In genomic region chr3:15065550-15066007, GRCh38 we compare ENCODE assay signal across 8 cellular contexts. TPM values are rescaled to one million over a fixed set of nuclear protein-coding genes. Genes with fewer than 3 reads are reported as not detected.
DNase-seq lines count a peak whose midpoint lies in the region; ATAC-seq and TF ChIP-seq lines count a peak whose summit lies in the region.

No MANE protein-coding gene starts in this region.

- H3K4me1 ChIP-seq in ectodermal cell (ENCODE audit: control insufficient read depth, insufficient read depth, low read length) (peaks cover 12% of the 10 kb centered on the region), neuron (ENCODE audit: insufficient read depth, low read length) (peaks cover 17% of the 10 kb centered on the region)

- intact Hi-C loops in CD4-positive, alpha-beta T cell (cut with DNase I, micrococcal nuclease) = loop anchor here (1.0 to 10.0 kb wide), 4 partner anchors 33 to 941 kb away; partner anchors contain the start of genes CCDC174 (in 1 of the 2), CHCHD4 (in 1 of the 2) and TMEM43 (in 1 of the 2)

- TF ChIP-seq CTCF in CD4-positive, alpha-beta T cell (IDR thresholded peaks at IDR 0.05) = no peak
- TF ChIP-seq CTCF in NB4 (IDR thresholded peaks at IDR 0.05; ENCODE audit: low read depth, low read length) = no peak

- TF ChIP-seq POLR2A in NB4 (IDR thresholded peaks at IDR 0.05; ENCODE audit: extremely low read depth, insufficient read length) = no peak

- H3K4me3 Mint-ChIP-seq in CD4-positive, alpha-beta T cell = peak overlapping the region; percentile 98

- no peak for ATAC-seq in CD4-positive, alpha-beta T cell (ENCODE audit: poor library complexity)

- POLR2A ChIA-PET in CD4-positive, alpha-beta T cell (lab: Charles Lee) = interaction anchor here (0.6 to 2.8 kb wide), 12 partner anchors 10 to 887 kb away, joined by 3 to 31 read pairs (median 4); partner anchors contain the start of genes CAPN7, CCDC174, LSM3 and NR2C2

- no peak for DNase-seq in CD4-positive, alpha-beta T cell
- DNase-seq in NB4 (ENCODE audit: low read depth) (no peak), KG1 (lab: John Stamatoyannopoulos, UW) (no peak), NCI-H1436 (lab: John Stamatoyannopoulos, UW) (no peak), HPDE6-E6E7 (ENCODE audit: extremely low spot score) (no peak)
- DNase-seq in stimulated activated CD8-positive, alpha-beta memory T cell treated with anti-CD3 and anti-CD28 coated beads, Interleukin-4, amount 100 ng/mL, for 48 hours = no peak

- H3K4me1 Mint-ChIP-seq in CD4-positive, alpha-beta T cell (ENCODE audit: low read depth) = peaks cover 27% of the 10 kb centered on the region

- H3K27ac Mint-ChIP-seq in CD4-positive, alpha-beta T cell = peak overlapping the region; percentile 92

- peak overlapping the region; percentile 93 for H2AFZ ChIP-seq in neuron (ENCODE audit: low read depth, low read length)

- CTCF ChIA-PET in CD4-positive, alpha-beta T cell (lab: Charles Lee) = interaction anchor here (0.7 to 2.1 kb wide), 5 partner anchors 14 to 115 kb away, joined by 3 to 8 read pairs (median 3); no protein-coding TSS in a partner anchor

- H3K4me3 ChIP-seq in NB4 (ENCODE audit: low read depth, low read length) (peak overlapping the region; percentile 52), ectodermal cell (ENCODE audit: insufficient read depth, low read depth, low read length) (peak overlapping the region; percentile 98), neuron (ENCODE audit: low read length) (peak overlapping the region; percentile 61)

- H3K36me3 ChIP-seq in ectodermal cell (ENCODE audit: control insufficient read depth, insufficient read depth, low read length) (no peaks in the 10 kb centered on the region), neuron (ENCODE audit: insufficient read depth, low read length) (peaks cover 7% of the 10 kb centered on the region)

- H3K27me3 Mint-ChIP-seq in CD4-positive, alpha-beta T cell = no peaks in the 10 kb centered on the region

- peaks cover 26% of the 10 kb centered on the region for H3K36me3 Mint-ChIP-seq in CD4-positive, alpha-beta T cell (ENCODE audit: low read depth)

- H3K9me3 ChIP-seq in CD4-positive, alpha-beta T cell (ENCODE audit: control insufficient read depth, low read length) = no peaks in the 10 kb centered on the region
- H3K9me3 ChIP-seq in ectodermal cell (ENCODE audit: control insufficient read depth, low read length) = no peaks in the 10 kb centered on the region
- no peaks in the 10 kb centered on the region for H3K9me3 ChIP-seq in neuron (ENCODE audit: low read length)

- H3K27ac ChIP-seq in CD4-positive, alpha-beta T cell (ENCODE audit: low read depth, low read length) = no peak overlapping the region
- no peak overlapping the region for H3K27ac ChIP-seq in ectodermal cell (ENCODE audit: insufficient read depth, low read depth, low read length, poor library complexity, severe bottlenecking)

- 81 to 83% methylated on average over 16 of the region's 16 CpGs for WGBS in ectodermal cell, 2 experiments

- no peaks in the 10 kb centered on the region for H3K9me3 Mint-ChIP-seq in CD4-positive, alpha-beta T cell

- no peaks in the 10 kb centered on the region for H3K27me3 ChIP-seq in CD4-positive, alpha-beta T cell (ENCODE audit: control insufficient read depth, insufficient read depth, low read length)
- H3K27me3 ChIP-seq in ectodermal cell (ENCODE audit: control insufficient read depth, insufficient read depth, low read length, poor library complexity, severe bottlenecking) = peaks cover 3% of the 10 kb centered on the region
- no peaks in the 10 kb centered on the region for H3K27me3 ChIP-seq in neuron (ENCODE audit: insufficient read depth, low read length)

RNA-seq across cellular contexts. Expression of gene MRPS25, which starts 0.5 kb away (rescaled TPM):
- total RNA-seq in CD4-positive, alpha-beta T cell = 10 to 100 TPM; 59.9 to 60.2 TPM
- 43.3 TPM for polyA plus RNA-seq in ectodermal cell (2013, experiment 1 of 4)
- 39.3 TPM for polyA plus RNA-seq in ectodermal cell (2013, experiment 2 of 4)
- 27.5 TPM for polyA plus RNA-seq in ectodermal cell (2013, experiment 3 of 4)
- polyA plus RNA-seq in ectodermal cell (2013, experiment 4 of 4) = 33.0 TPM

RNA-seq across cellular contexts. Expression of gene RBSN, which starts 33.4 kb away (rescaled TPM):
- 10 to 100 TPM; 57.2 to 57.9 TPM for total RNA-seq in CD4-positive, alpha-beta T cell
- 28.0 TPM for polyA plus RNA-seq in ectodermal cell (2013, experiment 1 of 4)
- polyA plus RNA-seq in ectodermal cell (2013, experiment 2 of 4) = 29.1 TPM
- polyA plus RNA-seq in ectodermal cell (2013, experiment 3 of 4) = 25.1 TPM
- 28.2 TPM for polyA plus RNA-seq in ectodermal cell (2013, experiment 4 of 4)
